ENCODE assay signal across 1 cellular context in the genomic region with DNA sequence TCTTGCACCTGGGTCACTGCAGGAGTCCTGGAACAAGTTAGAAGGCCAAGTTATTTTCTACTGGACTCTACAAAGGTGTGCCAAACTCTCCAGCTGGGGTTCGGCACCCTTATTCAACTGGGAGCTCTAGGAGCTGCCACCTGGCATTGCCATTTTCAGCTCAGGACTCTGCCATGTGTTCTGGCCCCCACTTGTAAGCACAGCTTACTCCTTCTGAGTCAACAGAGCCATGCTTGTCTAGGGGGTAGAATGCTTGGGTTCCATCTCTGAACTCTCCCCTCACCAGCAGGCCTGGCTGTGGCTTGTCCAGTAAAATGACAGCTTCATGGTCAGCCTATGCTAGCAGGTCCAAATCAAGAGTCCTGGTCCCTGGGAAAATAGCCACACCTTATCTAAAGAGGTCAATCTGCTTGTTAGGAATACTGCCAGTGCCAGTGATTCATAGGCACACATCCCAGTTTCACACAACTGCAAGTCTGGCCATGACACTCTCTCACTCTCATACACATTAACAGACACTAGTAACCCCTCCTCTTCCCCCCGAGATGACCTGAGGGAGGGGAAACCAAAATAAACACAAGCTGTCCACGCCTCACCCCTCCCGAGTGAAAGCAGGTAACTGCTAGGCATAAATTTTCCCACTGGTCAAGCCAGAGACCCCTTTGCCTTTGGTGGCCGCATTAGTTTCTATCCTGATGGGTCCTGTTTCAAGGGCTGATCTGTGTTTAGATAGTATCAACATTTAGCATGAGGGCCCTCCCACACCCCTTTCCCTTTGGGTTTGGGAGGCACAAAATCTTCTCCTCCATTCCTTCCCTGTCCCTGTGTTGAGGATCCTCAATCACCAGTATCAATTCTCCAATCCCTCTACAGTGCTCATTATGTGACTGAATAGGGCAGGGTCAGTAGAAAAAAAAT.
TF ChIP-seq lines count a peak whose summit lies in the region.

No MANE protein-coding gene starts in this region.

TF ChIP-seq in HepG2, 621 proteins besides CTCF, POLR2A, EP300 and RAD21 (continued from another document and continues in another):
- TF ChIP-seq ZSCAN31 (CRISPR knock-in tag; IDR thresholded peaks at IDR 0.05; ENCODE audit: low read depth), result peak; percentile 86; the same call in 1 of the 2 replicates
- TF ChIP-seq ZMYM2 (CRISPR knock-in tag; IDR thresholded peaks at IDR 0.05), result peak; percentile 71
- TF ChIP-seq, protein P1, sequence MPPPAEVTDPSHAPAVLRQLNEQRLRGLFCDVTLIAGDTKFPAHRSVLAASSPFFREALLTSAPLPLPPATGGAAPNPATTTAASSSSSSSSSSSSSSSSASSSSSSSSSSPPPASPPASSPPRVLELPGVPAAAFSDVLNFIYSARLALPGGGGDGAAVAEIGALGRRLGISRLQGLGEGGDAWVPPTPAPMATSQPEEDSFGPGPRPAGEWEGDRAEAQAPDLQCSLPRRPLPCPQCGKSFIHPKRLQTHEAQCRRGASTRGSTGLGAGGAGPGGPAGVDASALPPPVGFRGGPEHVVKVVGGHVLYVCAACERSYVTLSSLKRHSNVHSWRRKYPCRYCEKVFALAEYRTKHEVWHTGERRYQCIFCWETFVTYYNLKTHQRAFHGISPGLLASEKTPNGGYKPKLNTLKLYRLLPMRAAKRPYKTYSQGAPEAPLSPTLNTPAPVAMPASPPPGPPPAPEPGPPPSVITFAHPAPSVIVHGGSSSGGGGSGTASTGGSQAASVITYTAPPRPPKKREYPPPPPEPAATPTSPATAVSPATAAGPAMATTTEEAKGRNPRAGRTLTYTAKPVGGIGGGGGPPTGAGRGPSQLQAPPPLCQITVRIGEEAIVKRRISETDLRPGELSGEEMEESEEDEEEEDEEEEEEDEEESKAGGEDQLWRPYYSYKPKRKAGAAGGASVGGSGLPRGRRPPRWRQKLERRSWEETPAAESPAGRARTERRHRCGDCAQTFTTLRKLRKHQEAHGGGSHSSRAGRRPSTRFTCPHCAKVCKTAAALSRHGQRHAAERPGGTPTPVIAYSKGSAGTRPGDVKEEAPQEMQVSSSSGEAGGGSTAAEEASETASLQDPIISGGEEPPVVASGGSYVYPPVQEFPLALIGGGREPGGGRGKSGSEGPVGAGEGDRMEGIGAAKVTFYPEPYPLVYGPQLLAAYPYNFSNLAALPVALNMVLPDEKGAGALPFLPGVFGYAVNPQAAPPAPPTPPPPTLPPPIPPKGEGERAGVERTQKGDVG (CRISPR knock-in tag; IDR thresholded peaks at IDR 0.05; ENCODE audit: borderline replicate concordance), result peak; percentile 39; the same call in 1 of the 2 replicates
- TF ChIP-seq HINFP (CRISPR knock-in tag; IDR thresholded peaks at IDR 0.05; ENCODE audit: low read depth), result peak; percentile 39; the same call in 1 of the 2 replicates
- 0 out of 2 replicates have a peak, but pooled peaks have one; percentile 54 for TF ChIP-seq ZNF563 (CRISPR knock-in tag; IDR thresholded peaks at IDR 0.05)
- TF ChIP-seq, protein P2, sequence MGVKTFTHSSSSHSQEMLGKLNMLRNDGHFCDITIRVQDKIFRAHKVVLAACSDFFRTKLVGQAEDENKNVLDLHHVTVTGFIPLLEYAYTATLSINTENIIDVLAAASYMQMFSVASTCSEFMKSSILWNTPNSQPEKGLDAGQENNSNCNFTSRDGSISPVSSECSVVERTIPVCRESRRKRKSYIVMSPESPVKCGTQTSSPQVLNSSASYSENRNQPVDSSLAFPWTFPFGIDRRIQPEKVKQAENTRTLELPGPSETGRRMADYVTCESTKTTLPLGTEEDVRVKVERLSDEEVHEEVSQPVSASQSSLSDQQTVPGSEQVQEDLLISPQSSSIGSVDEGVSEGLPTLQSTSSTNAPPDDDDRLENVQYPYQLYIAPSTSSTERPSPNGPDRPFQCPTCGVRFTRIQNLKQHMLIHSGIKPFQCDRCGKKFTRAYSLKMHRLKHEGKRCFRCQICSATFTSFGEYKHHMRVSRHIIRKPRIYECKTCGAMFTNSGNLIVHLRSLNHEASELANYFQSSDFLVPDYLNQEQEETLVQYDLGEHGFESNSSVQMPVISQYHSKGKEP (CRISPR knock-in tag; IDR thresholded peaks at IDR 0.05), result 0 out of 2 replicates have a peak, but pooled peaks have one; percentile 27
- no peak for TF ChIP-seq ZNF569 (CRISPR knock-in tag; IDR thresholded peaks at IDR 0.05; ENCODE audit: borderline replicate concordance)
- TF ChIP-seq SNAPC4 (CRISPR knock-in tag; IDR thresholded peaks at IDR 0.05), result peak; percentile 49; the same call in 1 of the 2 replicates
- TF ChIP-seq RFXANK (CRISPR knock-in tag; IDR thresholded peaks at IDR 0.05), result no peak
- no peak for TF ChIP-seq U2AF2 (IDR thresholded peaks at IDR 0.05; ENCODE audit: low read depth, low read length)
- no peak for TF ChIP-seq ZFP82 (CRISPR knock-in tag; IDR thresholded peaks at IDR 0.05; ENCODE audit: borderline replicate concordance)
- TF ChIP-seq KLF11 (CRISPR knock-in tag; IDR thresholded peaks at IDR 0.05), result peak; percentile 17; the same call in 1 of the 2 replicates
- TF ChIP-seq ZNF136 (CRISPR knock-in tag; IDR thresholded peaks at IDR 0.05; ENCODE audit: low read depth), result no peak
- peak; percentile 77 for TF ChIP-seq ZNF331 (CRISPR knock-in tag; IDR thresholded peaks at IDR 0.05)
- no peak for TF ChIP-seq NFE2L2 (IDR thresholded peaks at IDR 0.05; ENCODE audit: low read length)
- peak; percentile 100 for TF ChIP-seq RARA (CRISPR knock-in tag; IDR thresholded peaks at IDR 0.05)
- peak; percentile 98 for TF ChIP-seq POGZ (CRISPR knock-in tag; IDR thresholded peaks at IDR 0.05)
- TF ChIP-seq ZNF879 (CRISPR knock-in tag; IDR thresholded peaks at IDR 0.05), result no peak
- peak; percentile 93 for TF ChIP-seq AHDC1 (CRISPR knock-in tag; IDR thresholded peaks at IDR 0.05; ENCODE audit: borderline replicate concordance)
- peak; percentile 95 for TF ChIP-seq SP5 (CRISPR knock-in tag; IDR thresholded peaks at IDR 0.05; ENCODE audit: borderline replicate concordance, low read depth)
- TF ChIP-seq ZNF605 (CRISPR knock-in tag; IDR thresholded peaks at IDR 0.05), result peak; percentile 78
- TF ChIP-seq RCOR2 (CRISPR knock-in tag; IDR thresholded peaks at IDR 0.05), result peak; percentile 78
- TF ChIP-seq ZSCAN21 (CRISPR knock-in tag; IDR thresholded peaks at IDR 0.05; ENCODE audit: borderline replicate concordance), result peak; percentile 33; the same call in 1 of the 2 replicates
- TF ChIP-seq SIN3A (IDR thresholded peaks at IDR 0.05; ENCODE audit: borderline replicate concordance, low read depth, low read length), result no peak
- TF ChIP-seq, protein P3, sequence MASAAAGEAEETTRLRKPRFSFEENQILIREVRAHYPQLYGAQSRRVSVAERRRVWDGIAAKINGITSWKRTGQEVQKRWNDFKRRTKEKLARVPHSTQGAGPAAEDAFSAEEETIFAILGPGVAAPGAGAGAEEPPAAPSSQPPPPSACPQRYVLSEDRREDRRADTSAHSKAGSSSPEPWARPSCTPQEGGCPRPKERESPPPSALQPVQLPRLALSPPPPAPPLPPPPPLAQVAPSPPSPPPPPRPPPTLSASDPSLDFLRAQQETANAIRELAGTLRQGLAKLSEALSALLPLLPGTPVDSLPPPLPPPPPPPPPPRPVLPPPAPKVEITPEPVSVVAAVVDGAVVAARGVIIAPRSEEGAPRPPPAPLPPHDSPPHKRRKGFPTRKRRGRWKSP (CRISPR knock-in tag; IDR thresholded peaks at IDR 0.05), result no peak; the same call in 1 of the 2 replicates
- peak; percentile 66; the same call in 1 of the 2 replicates for TF ChIP-seq WIZ (CRISPR knock-in tag; IDR thresholded peaks at IDR 0.05)
- TF ChIP-seq ZNF773 (CRISPR knock-in tag; IDR thresholded peaks at IDR 0.05; ENCODE audit: borderline replicate concordance), result no peak
- no peak; the same call in 1 of the 2 replicates for TF ChIP-seq KDM1A (CRISPR knock-in tag; IDR thresholded peaks at IDR 0.05)
- no peak for TF ChIP-seq MLLT10 (CRISPR knock-in tag; IDR thresholded peaks at IDR 0.05)
- peak; percentile 36; the same call in 1 of the 2 replicates for TF ChIP-seq POLR2AphosphoS5 (IDR thresholded peaks at IDR 0.05; ENCODE audit: low read depth, low read length)
- TF ChIP-seq, protein P4, sequence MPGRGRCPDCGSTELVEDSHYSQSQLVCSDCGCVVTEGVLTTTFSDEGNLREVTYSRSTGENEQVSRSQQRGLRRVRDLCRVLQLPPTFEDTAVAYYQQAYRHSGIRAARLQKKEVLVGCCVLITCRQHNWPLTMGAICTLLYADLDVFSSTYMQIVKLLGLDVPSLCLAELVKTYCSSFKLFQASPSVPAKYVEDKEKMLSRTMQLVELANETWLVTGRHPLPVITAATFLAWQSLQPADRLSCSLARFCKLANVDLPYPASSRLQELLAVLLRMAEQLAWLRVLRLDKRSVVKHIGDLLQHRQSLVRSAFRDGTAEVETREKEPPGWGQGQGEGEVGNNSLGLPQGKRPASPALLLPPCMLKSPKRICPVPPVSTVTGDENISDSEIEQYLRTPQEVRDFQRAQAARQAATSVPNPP (CRISPR knock-in tag; IDR thresholded peaks at IDR 0.05), result no peak
- TF ChIP-seq KDM2A (CRISPR knock-in tag; IDR thresholded peaks at IDR 0.05; ENCODE audit: borderline replicate concordance, low read depth), result no peak; the same call in 1 of the 2 replicates
- TF ChIP-seq ZFX (CRISPR knock-in tag; IDR thresholded peaks at IDR 0.05; ENCODE audit: low read depth), result peak; percentile 46; the same call in 1 of the 2 replicates
